Comparison of ENCODE assay signal across 7 cellular contexts in the genomic region with DNA sequence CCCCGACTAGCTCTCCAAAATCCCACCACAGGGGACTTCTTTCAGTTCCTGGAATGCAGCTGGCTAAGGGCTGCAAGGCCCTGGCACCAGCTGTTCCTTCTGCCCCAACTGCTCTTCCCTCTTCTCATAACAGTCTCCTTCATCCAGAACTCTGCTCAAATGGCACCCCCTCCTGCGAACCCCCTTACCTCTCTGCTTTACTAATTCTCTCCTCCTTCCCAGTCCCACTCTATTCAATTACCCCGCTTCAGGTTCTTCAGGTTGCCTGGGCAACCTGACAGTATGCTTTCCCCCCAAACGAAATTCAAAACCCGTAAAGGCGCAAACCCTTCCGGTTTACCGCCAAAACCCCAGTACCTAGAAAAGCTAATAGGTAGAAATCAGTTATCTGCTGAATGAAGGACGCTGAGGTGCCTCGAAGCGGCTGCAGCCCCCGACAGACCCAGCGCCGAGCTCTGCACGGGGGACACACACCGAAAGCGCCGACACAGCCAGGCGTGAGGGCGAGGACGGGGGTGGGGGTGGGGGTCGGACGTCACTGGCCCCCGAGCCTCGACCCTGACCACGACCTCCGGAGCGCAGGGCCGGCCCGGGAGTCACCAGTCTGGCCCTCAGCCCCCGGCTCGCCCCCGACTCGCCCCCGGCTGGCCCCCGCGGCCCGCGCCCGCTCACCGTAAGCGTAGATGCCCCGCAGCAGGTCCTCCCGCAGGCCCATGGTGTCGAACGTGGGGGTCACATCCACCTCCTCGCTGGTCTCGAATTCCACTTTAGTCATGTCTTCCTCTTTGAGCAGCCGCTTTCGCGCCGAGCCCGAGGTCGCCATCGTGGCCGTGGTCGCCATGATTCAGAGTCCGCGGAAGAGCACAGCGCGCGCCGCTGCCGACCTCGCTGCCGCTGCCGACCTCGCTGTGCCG. TPM values are rescaled to one million over a fixed set of nuclear protein-coding genes. Genes with fewer than 3 reads are reported as not detected.
DNase-seq lines count a peak whose midpoint lies in the region; ATAC-seq and TF ChIP-seq lines count a peak whose summit lies in the region.

No MANE protein-coding gene starts in this region.

- no peaks in the 10 kb centered on the region for H3K27me3 Mint-ChIP-seq in activated CD4-positive, alpha-beta T cell treated with anti-CD3 and anti-CD28 coated beads, Interleukin-2, amount 10 ng/mL, durations not matched to agents 7 days and 5 days
- H3K27me3 Mint-ChIP-seq in neural crest cell (ENCODE audit: low read depth) = no peaks in the 10 kb centered on the region

- peaks cover 25% of the 10 kb centered on the region for H3K4me1 ChIP-seq in Karpas-422 (ENCODE audit: low read length)

- no peaks in the 10 kb centered on the region for H3K9me2 ChIP-seq in Karpas-422 (replicated peaks; ENCODE audit: insufficient read depth, low read length)

- H3K27ac Mint-ChIP-seq in activated CD4-positive, alpha-beta T cell treated with anti-CD3 and anti-CD28 coated beads, Interleukin-2, amount 10 ng/mL, durations not matched to agents 7 days and 5 days = peak overlapping the region; percentile 98
- H3K27ac Mint-ChIP-seq in neural crest cell (ENCODE audit: unreplicated experiment) = peak overlapping the region; percentile 65

- H3K27me3 ChIP-seq in Karpas-422 (ENCODE audit: low read length) = no peaks in the 10 kb centered on the region

- peak overlapping the region; percentile 99 for H3K9ac ChIP-seq in Karpas-422 (ENCODE audit: low read length)

- peak overlapping the region; percentile 80 for H3K4me3 Mint-ChIP-seq in activated CD4-positive, alpha-beta T cell treated with anti-CD3 and anti-CD28 coated beads, Interleukin-2, amount 10 ng/mL, durations not matched to agents 7 days and 5 days
- peak overlapping the region; percentile 96 for H3K4me3 Mint-ChIP-seq in neural crest cell

- H3K4me2 ChIP-seq in Karpas-422 (ENCODE audit: low read depth, low read length, poor library complexity, severe bottlenecking) = peak overlapping the region; percentile 94

- peaks cover 30% of the 10 kb centered on the region for H3K36me3 ChIP-seq in Karpas-422 (ENCODE audit: insufficient read depth, low read length)

- H3K4me3 ChIP-seq in GM12864 (ENCODE audit: low read depth, low read length) (peak overlapping the region; percentile 96), Karpas-422 (ENCODE audit: low read length) (peak overlapping the region; percentile 98), fibroblast of mammary gland (ENCODE audit: control insufficient read depth, low read depth, low read length) (peak overlapping the region; percentile 87)

- TF ChIP-seq CTCF in GM12864 (IDR thresholded peaks at IDR 0.05; ENCODE audit: low read depth, low read length, missing control alignments) = no peak
- TF ChIP-seq CTCF in fibroblast of mammary gland (conservative IDR thresholded peaks at IDR 0.05; ENCODE audit: control insufficient read depth, insufficient read depth, low read depth, low read length) = no peak
- TF ChIP-seq CTCF in neural crest cell (conservative IDR thresholded peaks at IDR 0.05) = no peak

- H3K79me2 ChIP-seq in Karpas-422 (ENCODE audit: low read length) = peaks cover 48% of the 10 kb centered on the region

- H3K9me3 ChIP-seq in Karpas-422 (ENCODE audit: low read length) = no peaks in the 10 kb centered on the region

- H2AFZ ChIP-seq in Karpas-422 (ENCODE audit: low read length) = no peak overlapping the region

- peak; percentile 14 for ATAC-seq in GM21619 (IDR thresholded peaks at IDR 0.05; ENCODE audit: unreplicated experiment)

- DNase-seq in GM12864 (ENCODE audit: low read depth) (no peak), Karpas-422 (peak; percentile 72), fibroblast of mammary gland (ENCODE audit: low read depth) (no peak), neural crest cell (ENCODE audit: low read depth, low spot score) (no peak), inferior parietal cortex (ENCODE audit: extremely low spot score) (no peak)
- peak; percentile 40 for DNase-seq in activated CD4-positive, alpha-beta T cell treated with anti-CD3 and anti-CD28 coated beads, Interleukin-2, amount 10 ng/mL, durations not matched to agents 7 days and 5 days

- CTCF ChIA-PET in activated CD4-positive, alpha-beta T cell treated with anti-CD3 and anti-CD28 coated beads, Interleukin-2, amount 10 ng/mL, durations not matched to agents 7 days and 5 days (lab: Charles Lee) = interaction anchor here (0.6 to 1.2 kb wide), 3 partner anchors 8 to 123 kb away, joined by 3 to 6 read pairs (median 3); a partner anchor contains a TSS

- peak overlapping the region; percentile 21; the same call in 1 of the 2 replicates for H3K27ac ChIP-seq in Karpas-422 (ENCODE audit: low read length)

- POLR2A ChIA-PET in activated CD4-positive, alpha-beta T cell treated with anti-CD3 and anti-CD28 coated beads, Interleukin-2, amount 10 ng/mL, durations not matched to agents 7 days and 5 days (lab: Charles Lee) = interaction anchor here (0.7 to 1.0 kb wide), 2 partner anchors 114 to 117 kb away, joined by 3 read pairs; a partner anchor contains a TSS

- peaks cover 29% of the 10 kb centered on the region for H3K36me3 Mint-ChIP-seq in activated CD4-positive, alpha-beta T cell treated with anti-CD3 and anti-CD28 coated beads, Interleukin-2, amount 10 ng/mL, durations not matched to agents 7 days and 5 days (ENCODE audit: low read depth)
- peaks cover 7% of the 10 kb centered on the region for H3K36me3 Mint-ChIP-seq in neural crest cell (ENCODE audit: low read depth)

- H3K9me3 Mint-ChIP-seq in activated CD4-positive, alpha-beta T cell treated with anti-CD3 and anti-CD28 coated beads, Interleukin-2, amount 10 ng/mL, durations not matched to agents 7 days and 5 days = peaks cover 5% of the 10 kb centered on the region
- no peaks in the 10 kb centered on the region for H3K9me3 Mint-ChIP-seq in neural crest cell

- H3K4me1 Mint-ChIP-seq in activated CD4-positive, alpha-beta T cell treated with anti-CD3 and anti-CD28 coated beads, Interleukin-2, amount 10 ng/mL, durations not matched to agents 7 days and 5 days = peaks cover 44% of the 10 kb centered on the region
- H3K4me1 Mint-ChIP-seq in neural crest cell = peaks cover 37% of the 10 kb centered on the region

- H4K20me1 ChIP-seq in Karpas-422 (ENCODE audit: insufficient read depth, low read depth, low read length) = peaks cover 38% of the 10 kb centered on the region

RNA-seq across cellular contexts. Expression of a gene that starts 0.6 kb away (rescaled TPM):
- 90.7 and 93.8 TPM in 2 replicates for total RNA-seq in Karpas-422 (2014; rRNA removed; shearing (Covaris generic); ENCODE audit: low replicate concordance)
- total RNA-seq in activated CD4-positive, alpha-beta T cell treated with anti-CD3 and anti-CD28 coated beads, Interleukin-2, amount 10 ng/mL, durations not matched to agents 7 days and 5 days = 100 to 1,000 TPM; 148 to 157 TPM
- total RNA-seq in neural crest cell = 135 and 141 TPM in 2 replicates

RNA-seq across cellular contexts. Expression of a gene that starts 23.5 kb away (rescaled TPM):
- 0.07 TPM in 1 of 2 replicates, not detected in the other for total RNA-seq in Karpas-422 (2014; rRNA removed; shearing (Covaris generic); ENCODE audit: low replicate concordance)
- total RNA-seq in activated CD4-positive, alpha-beta T cell treated with anti-CD3 and anti-CD28 coated beads, Interleukin-2, amount 10 ng/mL, durations not matched to agents 7 days and 5 days = not detected
- total RNA-seq in neural crest cell = 1.3 and 1.7 TPM in 2 replicates

RNA-seq across cellular contexts. Expression of a gene that starts 45.0 kb away (rescaled TPM):
- 4.3 and 6.2 TPM in 2 replicates for total RNA-seq in Karpas-422 (2014; rRNA removed; shearing (Covaris generic); ENCODE audit: low replicate concordance)
- total RNA-seq in activated CD4-positive, alpha-beta T cell treated with anti-CD3 and anti-CD28 coated beads, Interleukin-2, amount 10 ng/mL, durations not matched to agents 7 days and 5 days = 10 to 100 TPM; 14.7 to 16.3 TPM
- total RNA-seq in neural crest cell = 36.2 and 38.4 TPM in 2 replicates

Comparison
In these comparisons a context has a peak if more than half of its experiments do, and no peak if none do; other contexts are left out.
1. DNase-seq: peak in Karpas-422 (single experiment) and activated CD4-positive, alpha-beta T cell treated with anti-CD3 and anti-CD28 coated beads, Interleukin-2, amount 10 ng/mL, durations not matched to agents 7 days and 5 days (single experiment); none in GM12864 (single experiment), fibroblast of mammary gland (single experiment), neural crest cell (single experiment) and inferior parietal cortex (single experiment).
2. Peak in every context shown above with its lines, with median percentiles within 50 percentile points of each other: H3K4me3 ChIP-seq.